Comparison of ENCODE assay signal across 8 cellular contexts in the genomic region with DNA sequence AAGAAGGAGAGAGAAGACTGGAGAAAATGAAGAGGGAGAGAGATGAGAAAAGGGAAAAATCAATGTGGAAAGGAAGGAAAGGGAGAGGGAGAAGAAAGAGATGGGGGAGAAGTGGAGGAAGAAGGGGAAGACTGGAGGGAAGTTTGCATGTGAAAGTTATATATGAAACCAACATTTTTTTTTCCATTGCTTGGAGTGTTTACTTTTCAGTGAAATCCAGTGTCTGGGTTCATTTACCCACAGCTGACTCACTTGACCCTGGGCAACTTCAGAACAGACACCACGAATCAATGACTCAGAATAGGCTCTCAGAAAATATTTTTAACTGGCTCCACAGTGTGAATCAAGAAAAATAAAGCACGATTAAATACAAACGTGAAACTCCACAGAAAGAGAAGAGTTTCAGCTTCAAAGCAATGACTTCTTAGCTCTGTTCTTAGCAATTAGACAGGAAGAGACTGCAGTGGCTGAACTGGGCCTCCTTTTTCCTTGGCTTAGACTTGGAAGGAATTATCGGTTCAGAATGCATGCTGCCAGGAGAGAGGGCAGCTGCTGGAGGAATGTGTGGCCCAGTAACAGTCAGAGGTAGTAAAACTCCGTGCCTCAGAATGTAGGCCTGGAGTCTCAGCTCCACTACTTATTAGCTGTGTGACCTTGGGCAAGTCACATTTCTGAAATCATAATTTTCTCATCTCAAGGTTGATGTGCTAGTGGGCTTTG.
DNase-seq lines count a peak whose midpoint lies in the region; ATAC-seq, FAIRE-seq and TF ChIP-seq lines count a peak whose summit lies in the region.

No MANE protein-coding gene starts in this region.

- peaks cover 3% of the 10 kb centered on the region for H3K9me3 ChIP-seq in adipocyte (ENCODE audit: control insufficient read depth, low read length)

- peaks cover 2% of the 10 kb centered on the region for H3K36me3 Mint-ChIP-seq in activated naive CD8-positive, alpha-beta T cell treated with anti-CD3 and anti-CD28 coated beads, Interleukin-2, amount 50 U/mL, for 24 hours (ENCODE audit: low read depth)
- H3K36me3 Mint-ChIP-seq in activated naive CD8-positive, alpha-beta T cell treated with anti-CD3 and anti-CD28 coated beads for 36 hours: peaks cover 2% of the 10 kb centered on the region

- H3K36me3 ChIP-seq in adipocyte (ENCODE audit: control insufficient read depth, insufficient read depth, low read length, severe bottlenecking) (no peaks in the 10 kb centered on the region), kidney epithelial cell (ENCODE audit: control insufficient read depth, insufficient read depth, low read length) (no peaks in the 10 kb centered on the region)

- intact Hi-C loops in posterior vena cava (cut with DNase I): loop anchor here in 1 of 2 donors (10.0 kb wide), 1 partner anchor 210 kb away; no protein-coding TSS in a partner anchor

- peak; percentile 91 for ATAC-seq in activated naive CD8-positive, alpha-beta T cell treated with anti-CD3 and anti-CD28 coated beads, Interleukin-2, amount 50 U/mL, for 24 hours
- no peak for ATAC-seq in GM18867 (IDR thresholded peaks at IDR 0.05; ENCODE audit: unreplicated experiment)

- H3K27me3 ChIP-seq in adipocyte (replicated peaks; ENCODE audit: control insufficient read depth, insufficient read depth, low read length) (no peaks in the 10 kb centered on the region), kidney epithelial cell (ENCODE audit: control insufficient read depth, insufficient read depth, low read length) (no peaks in the 10 kb centered on the region)

- H3K27me3 Mint-ChIP-seq in activated naive CD8-positive, alpha-beta T cell treated with anti-CD3 and anti-CD28 coated beads, Interleukin-2, amount 50 U/mL, for 24 hours: peaks cover 21% of the 10 kb centered on the region
- H3K27me3 Mint-ChIP-seq in activated naive CD8-positive, alpha-beta T cell treated with anti-CD3 and anti-CD28 coated beads for 36 hours: peaks cover 42% of the 10 kb centered on the region

- peak overlapping the region; percentile 31 for H3K4me3 ChIP-seq in adipocyte (ENCODE audit: low read length)
- no peak overlapping the region for H3K4me3 ChIP-seq in kidney epithelial cell (ENCODE audit: low read depth, low read length)

- peak; percentile 97 for FAIRE-seq in urothelium cell line (lab: Jason Lieb, UNC)

- TF ChIP-seq CTCF in kidney epithelial cell (IDR thresholded peaks at IDR 0.05; ENCODE audit: insufficient read depth, low read length, poor library complexity, severe bottlenecking): no peak

- H3K4me3 Mint-ChIP-seq in activated naive CD8-positive, alpha-beta T cell treated with anti-CD3 and anti-CD28 coated beads, Interleukin-2, amount 50 U/mL, for 24 hours: no peak overlapping the region
- no peak overlapping the region for H3K4me3 Mint-ChIP-seq in activated naive CD8-positive, alpha-beta T cell treated with anti-CD3 and anti-CD28 coated beads for 36 hours

- peak overlapping the region; percentile 63 for H3K27ac Mint-ChIP-seq in activated naive CD8-positive, alpha-beta T cell treated with anti-CD3 and anti-CD28 coated beads, Interleukin-2, amount 50 U/mL, for 24 hours
- H3K27ac Mint-ChIP-seq in activated naive CD8-positive, alpha-beta T cell treated with anti-CD3 and anti-CD28 coated beads for 36 hours: no peak overlapping the region

- peaks cover 38% of the 10 kb centered on the region for H3K4me1 ChIP-seq in adipocyte (ENCODE audit: control insufficient read depth, insufficient read depth, low read length)

- peak overlapping the region; percentile 79 for H3K9ac ChIP-seq in adipocyte (ENCODE audit: low read length)

- H3K9me3 Mint-ChIP-seq in activated naive CD8-positive, alpha-beta T cell treated with anti-CD3 and anti-CD28 coated beads, Interleukin-2, amount 50 U/mL, for 24 hours: peaks cover 5% of the 10 kb centered on the region
- no peaks in the 10 kb centered on the region for H3K9me3 Mint-ChIP-seq in activated naive CD8-positive, alpha-beta T cell treated with anti-CD3 and anti-CD28 coated beads for 36 hours

- H3K4me1 Mint-ChIP-seq in activated naive CD8-positive, alpha-beta T cell treated with anti-CD3 and anti-CD28 coated beads, Interleukin-2, amount 50 U/mL, for 24 hours: peaks cover 14% of the 10 kb centered on the region
- peaks cover 14% of the 10 kb centered on the region for H3K4me1 Mint-ChIP-seq in activated naive CD8-positive, alpha-beta T cell treated with anti-CD3 and anti-CD28 coated beads for 36 hours

- no peak for DNase-seq in activated naive CD8-positive, alpha-beta T cell treated with anti-CD3 and anti-CD28 coated beads, Interleukin-2, amount 50 U/mL, for 24 hours
- no peak for DNase-seq in activated naive CD8-positive, alpha-beta T cell treated with anti-CD3 and anti-CD28 coated beads for 36 hours
- peak; percentile 94 for DNase-seq in adipocyte (ENCODE audit: low read depth)
- peak; percentile 86 for DNase-seq in kidney epithelial cell (ENCODE audit: low read depth)
- DNase-seq in urothelium cell line (ENCODE audit: low spot score): peak; percentile 96
- no peak for DNase-seq in NCI-H524 treated with DMSO at 0.1 percent for 48 hours (lab: John Stamatoyannopoulos, UW)
- no peak for DNase-seq in posterior vena cava (ENCODE audit: low spot score)

Comparison
In these comparisons a context has a peak if more than half of its experiments do, and no peak if none do; other contexts are left out.
1. DNase-seq: peak in adipocyte (single experiment), kidney epithelial cell (single experiment) and urothelium cell line (single experiment); none in activated naive CD8-positive, alpha-beta T cell treated with anti-CD3 and anti-CD28 coated beads, Interleukin-2, amount 50 U/mL, for 24 hours (single experiment), activated naive CD8-positive, alpha-beta T cell treated with anti-CD3 and anti-CD28 coated beads for 36 hours (single experiment), NCI-H524 treated with DMSO at 0.1 percent for 48 hours (single experiment) and posterior vena cava (single experiment).